Comparison of ENCODE assay signal across 8 cellular contexts in genomic region chr1:37692078-37692833, GRCh38. TPM values are rescaled to one million over a fixed set of nuclear protein-coding genes. Genes with fewer than 3 reads are reported as not detected.
DNase-seq lines count a peak whose midpoint lies in the region; FAIRE-seq and TF ChIP-seq lines count a peak whose summit lies in the region.

Gene CDCA8 (plus strand): TSS chr1:37692516. CDS start chr1:37692691, 175 bp downstream.

- H2BK120ac ChIP-seq in H9 (ENCODE audit: low read depth, low read length, poor library complexity, severe bottlenecking), result no peak within 1 kb of the TSS

- no CpG with 5 or more reads among the region's 54 CpGs for WGBS in H9 (ENCODE audit: extremely low coverage, insufficient read length, low lambda C conversion rate)

- H4K8ac ChIP-seq in H9 (replicated peaks; ENCODE audit: insufficient read length, low read depth, low read length), result no peak within 1 kb of the TSS

- peak within 1 kb of the TSS; percentile 97 for H3K4me3 ChIP-seq in fibroblast of pulmonary artery (replicated peaks; ENCODE audit: low read depth, low read length)

- peaks cover 12% of the 10 kb centered on the region for H3K23me2 ChIP-seq in H9 (ENCODE audit: insufficient read length, low read depth, low read length, poor library complexity, severe bottlenecking)

- TF ChIP-seq CTCF in H9 (conservative IDR thresholded peaks at IDR 0.05), result peak; percentile 80
- peak; percentile 64 for TF ChIP-seq CTCF in fibroblast of pulmonary artery (IDR thresholded peaks at IDR 0.05; ENCODE audit: low read length, missing control alignments)
- peak; percentile 61 to 84 (median 66) for TF ChIP-seq CTCF in nephron (IDR thresholded peaks at IDR 0.05; ENCODE audit: unreplicated experiment in 3 of 3)

- H3K4ac ChIP-seq in H9 (ENCODE audit: low read depth, low read length), result no peak within 1 kb of the TSS

- no peak within 1 kb of the TSS for H3K23ac ChIP-seq in H9 (ENCODE audit: insufficient read length, low read depth, low read length)

- H4K91ac ChIP-seq in H9 (ENCODE audit: insufficient read length, low read depth, low read length), result no peak within 1 kb of the TSS

- peaks cover 2% of the 10 kb centered on the region for H4K20me1 ChIP-seq in H9 (ENCODE audit: control insufficient read depth, insufficient read depth, insufficient read length)

- H2AFZ ChIP-seq in H9 (ENCODE audit: low read length), result no peak within 1 kb of the TSS

- H3T11ph ChIP-seq in H9 (ENCODE audit: low read length), result no peak within 1 kb of the TSS

- H3K56ac ChIP-seq in H9 (ENCODE audit: insufficient read length, low read depth, low read length), result no peak within 1 kb of the TSS

- H3K4me2 ChIP-seq in H9 (ENCODE audit: insufficient read depth, insufficient read length, low read length), result peak within 1 kb of the TSS; percentile 93

- FAIRE-seq in G401.6 (lab: Jason Lieb, UNC), result peak; percentile 96

- H3K36me3 Mint-ChIP-seq in H9 (ENCODE audit: insufficient read depth in 1 of 3, low read depth in 3 of 3) (peaks cover 26 to 41% (median 39%) of the 10 kb centered on the region in 3 experiments), nephron (ENCODE audit: low read depth) (peaks cover 18% of the 10 kb centered on the region)
- peaks cover 40% of the 10 kb centered on the region for H3K36me3 Mint-ChIP-seq in stimulated activated naive CD8-positive, alpha-beta T cell treated with anti-CD3 and anti-CD28 coated beads, Interleukin-15, Interleukin-2, amounts not matched to agents 100 ng/mL and 50 ng/mL, for 24 hours (ENCODE audit: low read depth)

- H3K27me3 Mint-ChIP-seq in H9 (ENCODE audit: low read depth) (no peaks in the 10 kb centered on the region), nephron (ENCODE audit: low read depth) (no peaks in the 10 kb centered on the region)
- no peaks in the 10 kb centered on the region for H3K27me3 Mint-ChIP-seq in stimulated activated naive CD8-positive, alpha-beta T cell treated with anti-CD3 and anti-CD28 coated beads, Interleukin-15, Interleukin-2, amounts not matched to agents 100 ng/mL and 50 ng/mL, for 24 hours

- H2BK12ac ChIP-seq in H9 (ENCODE audit: insufficient read length, low read depth, low read length), result no peak within 1 kb of the TSS

- no peak within 1 kb of the TSS for H2BK20ac ChIP-seq in H9 (ENCODE audit: low read depth, low read length, poor library complexity, severe bottlenecking)

- H3K27ac Mint-ChIP-seq in H9, result peak within 1 kb of the TSS; percentile 70 to 97 (median 94); a peak in 4 of 7 replicates
- H3K27ac Mint-ChIP-seq in nephron, result peak within 1 kb of the TSS; percentile 81 to 93 (median 90)
- H3K27ac Mint-ChIP-seq in stimulated activated naive CD8-positive, alpha-beta T cell treated with anti-CD3 and anti-CD28 coated beads, Interleukin-15, Interleukin-2, amounts not matched to agents 100 ng/mL and 50 ng/mL, for 24 hours, result peak within 1 kb of the TSS; percentile 86

- no peaks in the 10 kb centered on the region for H3K4me1 ChIP-seq in H9 (ENCODE audit: insufficient read depth, low read length)

- peaks cover 9% of the 10 kb centered on the region for H3K79me1 ChIP-seq in H9 (ENCODE audit: insufficient read depth, low read depth, low read length, poor library complexity, severe bottlenecking)

- peak within 1 kb of the TSS; percentile 81 for H3K14ac ChIP-seq in H9 (ENCODE audit: insufficient read depth, low read length)

- H3K79me2 ChIP-seq in H9 (ENCODE audit: insufficient read depth, low read length), result peaks cover 6% of the 10 kb centered on the region; the same call in 1 of the 2 replicates

- H3K9ac ChIP-seq in H9 (ENCODE audit: extremely low read depth, insufficient read length, low read length), result peak within 1 kb of the TSS; percentile 66

- H4K5ac ChIP-seq in H9 (ENCODE audit: insufficient read length, low read depth, low read length), result no peak within 1 kb of the TSS

- H3K9me3 ChIP-seq in H9 (ENCODE audit: control insufficient read depth, low read depth, low read length), result no peaks in the 10 kb centered on the region

- no peak within 1 kb of the TSS for H2AK5ac ChIP-seq in H9 (ENCODE audit: insufficient read length, low read length)

- H3K4me3 Mint-ChIP-seq in H9 (peak within 1 kb of the TSS; percentile 96 to 97), nephron (peak within 1 kb of the TSS; percentile 90 to 100 (median 96))
- H3K4me3 Mint-ChIP-seq in stimulated activated naive CD8-positive, alpha-beta T cell treated with anti-CD3 and anti-CD28 coated beads, Interleukin-15, Interleukin-2, amounts not matched to agents 100 ng/mL and 50 ng/mL, for 24 hours, result peak within 1 kb of the TSS; percentile 96

- no peak within 1 kb of the TSS for H3K27ac ChIP-seq in H9 (ENCODE audit: insufficient read length, low read depth, low read length)

- H3K18ac ChIP-seq in H9 (ENCODE audit: insufficient read length, low read depth, low read length), result peak within 1 kb of the TSS; percentile 86

- peak; percentile 99 for DNase-seq in H9
- DNase-seq in M059J (ENCODE audit: low read depth), result peak; percentile 98
- DNase-seq in SHP77 (lab: John Stamatoyannopoulos, UW), result peak; percentile 95 to 97
- peak; percentile 99 for DNase-seq in activated effector memory CD4-positive, alpha-beta T cell treated with Interleukin-2 at 50 U/mL for 16 hours
- DNase-seq in fibroblast of pulmonary artery (ENCODE audit: low read depth), result peak; percentile 98

- H3K4me1 Mint-ChIP-seq in H9, result peaks cover 14 to 17% of the 10 kb centered on the region in 2 experiments
- peaks cover 33% of the 10 kb centered on the region for H3K4me1 Mint-ChIP-seq in nephron
- peaks cover 35% of the 10 kb centered on the region for H3K4me1 Mint-ChIP-seq in stimulated activated naive CD8-positive, alpha-beta T cell treated with anti-CD3 and anti-CD28 coated beads, Interleukin-15, Interleukin-2, amounts not matched to agents 100 ng/mL and 50 ng/mL, for 24 hours (ENCODE audit: low read depth)

- no peaks in the 10 kb centered on the region; a peak in 1 of 5 replicates for H3K9me3 Mint-ChIP-seq in H9
- H3K9me3 Mint-ChIP-seq in nephron, result no peaks in the 10 kb centered on the region
- H3K9me3 Mint-ChIP-seq in stimulated activated naive CD8-positive, alpha-beta T cell treated with anti-CD3 and anti-CD28 coated beads, Interleukin-15, Interleukin-2, amounts not matched to agents 100 ng/mL and 50 ng/mL, for 24 hours, result no peaks in the 10 kb centered on the region

- H3K27me3 ChIP-seq in H9 (ENCODE audit: insufficient read depth, low read length), result no peaks in the 10 kb centered on the region

- H2BK15ac ChIP-seq in H9 (ENCODE audit: low read depth, low read length), result no peak within 1 kb of the TSS

- no peak within 1 kb of the TSS for H2BK5ac ChIP-seq in H9 (ENCODE audit: insufficient read length, low read length)

RNA-seq across cellular contexts. Expression of gene CDCA8, which starts in this region (rescaled TPM):
- 47.7 and 48.5 TPM in 2 replicates for total RNA-seq in H9 (2021)
- total RNA-seq in M059J (2014; rRNA removed; shearing (Covaris generic)), result 36.8 and 38.4 TPM in 2 replicates
